Comparison of ENCODE assay signal across 12 cellular contexts in genomic region chr17:45414997-45415881, GRCh38. TPM values are rescaled to one million over a fixed set of nuclear protein-coding genes. Genes with fewer than 3 reads are reported as not detected.
DNase-seq lines count a peak whose midpoint lies in the region; ATAC-seq and TF ChIP-seq lines count a peak whose summit lies in the region.
"Had no signal": no experiment of that assay in that cellular context is flagged by ENCODE, and none has a peak within 500 bp of the region (broad histone marks: within the 10 kb centered on the region; RNA-seq: fewer than 3 reads in every experiment).

No MANE protein-coding gene starts in this region.

- CTCF ChIA-PET in Calu3 (lab: Charles Lee): interaction anchor here (0.5 to 1.4 kb wide), 3 partner anchors 180 to 789 kb away, joined by 3 to 4 read pairs (median 3); no protein-coding TSS in a partner anchor

- intact Hi-C loops in Calu3 (cut with micrococcal nuclease; ENCODE audit: unreplicated experiment) (no loop called here), colonic mucosa (cut with DNase I) (no loop called here), Right ventricle myocardium inferior (cut with DNase I) (no loop called here)

- H3K27me3 Mint-ChIP-seq in Calu3 (ENCODE audit: unreplicated experiment) (no peaks in the 10 kb centered on the region), chondrocyte (ENCODE audit: low read depth) (peaks cover 3% of the 10 kb centered on the region)
- no peaks in the 10 kb centered on the region for H3K27me3 Mint-ChIP-seq in naive thymus-derived CD8-positive, alpha-beta T cell

- TF ChIP-seq CTCF in Calu3 (IDR thresholded peaks at IDR 0.05; ENCODE audit: unreplicated experiment) (no peak), colonic mucosa (IDR thresholded peaks at IDR 0.05) (no peak), chondrocyte (IDR thresholded peaks at IDR 0.05) (no peak)

- peak; percentile 46 for DNase-seq in Calu3
- peak; percentile 69 for DNase-seq in colonic mucosa
- DNase-seq in naive thymus-derived CD8-positive, alpha-beta T cell: peak in 1 of 10 donors; percentile 19
- DNase-seq in stimulated activated CD4-positive, alpha-beta T cell treated with anti-CD3 and anti-CD28 coated beads, Interleukin-4, amount 100 ng/mL, for 24 hours: no peak
- no peak for DNase-seq in Right ventricle myocardium inferior (ENCODE audit: missing footprints)
- DNase-seq in chondrocyte (ENCODE audit: low spot score): no peak
- DNase-seq: activated CD4-positive, CD25-positive, alpha-beta regulatory T cell treated with anti-CD3 and anti-CD28 coated beads, Interleukin-2, amount 50 U/mL, for 72 hours; NCI-H1417 treated with DMSO at 0.1 percent for 48 hours had no signal

- POLR2A ChIA-PET in naive thymus-derived CD8-positive, alpha-beta T cell (lab: Charles Lee): interaction anchor here (0.6 kb wide), 1 partner anchor 293 kb away, joined by 4 read pairs; no protein-coding TSS in a partner anchor

- H3K27ac ChIP-seq in KOPT-K1 (ENCODE audit: low read depth, low read length, poor library complexity, severe bottlenecking) (peak overlapping the region; percentile 30), colonic mucosa (peak overlapping the region; percentile 84)
- H3K27ac ChIP-seq: right atrium auricular region, vagina had no signal

- H3K36me3 ChIP-seq in KOPT-K1 (ENCODE audit: insufficient read depth, low read length) (no peaks in the 10 kb centered on the region), colonic mucosa (no peaks in the 10 kb centered on the region)
- H3K36me3 ChIP-seq: right atrium auricular region, vagina had no signal

- H3K9ac ChIP-seq in colonic mucosa (ENCODE audit: low read depth in 2 of 2, low read length in 2 of 2): peak overlapping the region; percentile 46 to 53

- H3K9me3 ChIP-seq in KOPT-K1 (ENCODE audit: insufficient read depth, low read length, poor library complexity, severe bottlenecking) (no peaks in the 10 kb centered on the region), colonic mucosa (no peaks in the 10 kb centered on the region)
- H3K9me3 ChIP-seq: right atrium auricular region, vagina had no signal

- no peak for ATAC-seq in naive thymus-derived CD8-positive, alpha-beta T cell
- ATAC-seq in GM18511 (IDR thresholded peaks at IDR 0.05; ENCODE audit: unreplicated experiment) (no peak), Right ventricle myocardium inferior (no peak)

- no peak overlapping the region for H3K4me3 ChIP-seq in colonic mucosa
- H3K4me3 ChIP-seq: right atrium auricular region, vagina had no signal

- BruUV-seq in Calu3 (replicated peaks; lab: Mats Ljungman, UMichigan): no TSS peak

- H3K4me3 Mint-ChIP-seq in Calu3 (ENCODE audit: low read depth, unreplicated experiment): peak overlapping the region; percentile 21
- peak overlapping the region in 1 of 10 donors; percentile 46 for H3K4me3 Mint-ChIP-seq in naive thymus-derived CD8-positive, alpha-beta T cell
- H3K4me3 Mint-ChIP-seq in chondrocyte (ENCODE audit: unreplicated experiment): no peak overlapping the region

- peak overlapping the region; percentile 60 for H3K27ac Mint-ChIP-seq in Calu3 (ENCODE audit: unreplicated experiment)
- H3K27ac Mint-ChIP-seq in naive thymus-derived CD8-positive, alpha-beta T cell: peak overlapping the region in 6 of 10 donors; percentile 18 to 83 (median 64)
- H3K27ac Mint-ChIP-seq in chondrocyte (ENCODE audit: unreplicated experiment): no peak overlapping the region

- H3K4me1 Mint-ChIP-seq in Calu3 (ENCODE audit: low read depth, unreplicated experiment) (peaks cover 67% of the 10 kb centered on the region), chondrocyte (ENCODE audit: low read depth) (no peaks in the 10 kb centered on the region)
- peaks cover 15 to 45% (median 26%) of the 10 kb centered on the region in 4 donors for H3K4me1 Mint-ChIP-seq in naive thymus-derived CD8-positive, alpha-beta T cell

- H3K4me1 ChIP-seq in colonic mucosa: peaks cover 22% of the 10 kb centered on the region

- no peaks in the 10 kb centered on the region for H3K27me3 ChIP-seq in colonic mucosa
- H3K27me3 ChIP-seq: right atrium auricular region, vagina had no signal

- H3K36me3 Mint-ChIP-seq in Calu3 (ENCODE audit: insufficient read depth, unreplicated experiment): peaks cover 53% of the 10 kb centered on the region
- H3K36me3 Mint-ChIP-seq in naive thymus-derived CD8-positive, alpha-beta T cell: peaks cover 0 to 2% (median 0%) of the 10 kb centered on the region in 3 donors
- H3K36me3 Mint-ChIP-seq in chondrocyte (ENCODE audit: low read depth): no peaks in the 10 kb centered on the region

- H3K9me3 Mint-ChIP-seq in Calu3 (ENCODE audit: low read depth, unreplicated experiment) (no peaks in the 10 kb centered on the region), chondrocyte (ENCODE audit: low read depth) (no peaks in the 10 kb centered on the region)
- H3K9me3 Mint-ChIP-seq in naive thymus-derived CD8-positive, alpha-beta T cell: no peaks in the 10 kb centered on the region

RNA-seq across cellular contexts. Expression of gene ARHGAP27, which starts 17.4 kb away (rescaled TPM):
- total RNA-seq in Calu3 (2022): 104 and 125 TPM in 2 replicates
- 100 to 1,000 TPM; 107 to 165 TPM for total RNA-seq in colonic mucosa
- 100 to 1,000 TPM; 101 to 102 TPM for total RNA-seq in naive thymus-derived CD8-positive, alpha-beta T cell
- polyA plus RNA-seq in naive thymus-derived CD8-positive, alpha-beta T cell: 10 to 100 TPM; 17.3 to 31.1 (median 19.8) TPM
- total RNA-seq in Right ventricle myocardium inferior: 34.4 TPM
- total RNA-seq in chondrocyte: 1.5 to 2.7 TPM (median 2.0 TPM) in 3 replicates

Comparison
In these comparisons a context has a peak if more than half of its experiments do, and no peak if none do; other contexts are left out.
1. DNase-seq: peak in Calu3 (single experiment) and colonic mucosa (single experiment); none in stimulated activated CD4-positive, alpha-beta T cell treated with anti-CD3 and anti-CD28 coated beads, Interleukin-4, amount 100 ng/mL, for 24 hours (single experiment), Right ventricle myocardium inferior (single experiment) and chondrocyte (single experiment).